In genomic region chr16:74603848-74604247, GRCh38 we compare ENCODE assay signal across 12 cellular contexts. TPM values are rescaled to one million over a fixed set of nuclear protein-coding genes. Genes with fewer than 3 reads are reported as not detected.
A peak's percentile ranks its signal among the peaks of the same experiment; 100 is the strongest.
DNase-seq lines count a peak whose midpoint lies in the region; ATAC-seq and TF ChIP-seq lines count a peak whose summit lies in the region.
"Had no signal": no experiment of that assay in that cellular context is flagged by ENCODE, and none has a peak within 500 bp of the region (broad histone marks: within the 10 kb centered on the region; RNA-seq: fewer than 3 reads in every experiment).

No MANE protein-coding gene starts in this region.

- H3K27ac ChIP-seq in fibroblast of lung (ENCODE audit: insufficient read depth, low read length) (no peak overlapping the region), gastrocnemius medialis (peak overlapping the region; percentile 87 to 98 (median 98))
- H3K27ac ChIP-seq: tibial nerve had no signal

- no peaks in the 10 kb centered on the region for H3K9me3 Mint-ChIP-seq in activated CD4-positive, alpha-beta T cell treated with anti-CD3 and anti-CD28 coated beads, Interleukin-2, amount 10 ng/mL, durations not matched to agents 24 days and 14 days
- H3K9me3 Mint-ChIP-seq in T-cell: no peaks in the 10 kb centered on the region

- no peak for ATAC-seq in T-cell (replicated peaks in 1 of 4)
- ATAC-seq in gastrocnemius medialis: peak; percentile 38 to 42
- no peak for ATAC-seq in GM19328 (IDR thresholded peaks at IDR 0.05; ENCODE audit: unreplicated experiment)
- no peak for ATAC-seq in GM18868 (IDR thresholded peaks at IDR 0.05; ENCODE audit: unreplicated experiment)

- in situ Hi-C loops in gastrocnemius medialis (cut with MboI; ENCODE audit: low sequenced_read_pairs in 4 of 4): loop anchor here in 1 of 4 donors (25.0 kb wide), 1 partner anchor 117 kb away; no protein-coding TSS in a partner anchor

- TF ChIP-seq CTCF in fibroblast of lung (conservative IDR thresholded peaks at IDR 0.05 in 1 of 2, IDR thresholded peaks at IDR 0.05 in 1 of 2; ENCODE audit: low read depth in 1 of 2, low read length in 2 of 2) (no peak), gastrocnemius medialis (IDR thresholded peaks at IDR 0.05 in 4 of 5, conservative IDR thresholded peaks at IDR 0.05 in 1 of 5) (no peak)

- POLR2A ChIA-PET in T-cell (lab: Charles Lee): interaction anchor here in 1 of 2 donors (0.7 kb wide), 1 partner anchor 25 kb away, joined by 5 read pairs; no protein-coding TSS in a partner anchor

- H3K9me3 ChIP-seq in fibroblast of lung (ENCODE audit: control insufficient read depth, insufficient read depth, low read depth, low read length) (no peaks in the 10 kb centered on the region), gastrocnemius medialis (no peaks in the 10 kb centered on the region)
- H3K9me3 ChIP-seq: tibial nerve had no signal

- H3K27me3 ChIP-seq in fibroblast of lung (ENCODE audit: control insufficient read depth, insufficient read depth, low read length) (no peaks in the 10 kb centered on the region), gastrocnemius medialis (no peaks in the 10 kb centered on the region)
- H3K27me3 ChIP-seq: tibial nerve had no signal

- intact Hi-C loops in activated CD4-positive, alpha-beta T cell treated with anti-CD3 and anti-CD28 coated beads, Interleukin-2, amount 10 ng/mL, durations not matched to agents 24 days and 14 days (cut with micrococcal nuclease): loop anchor here (10.0 kb wide), 1 partner anchor 239 kb away; no protein-coding TSS in a partner anchor
- intact Hi-C loops in gastrocnemius medialis (cut with DNase I; ENCODE audit: low total_unique reads): no loop called here

- H3K4me3 ChIP-seq in fibroblast of lung (replicated peaks in 1 of 4; ENCODE audit: control extremely low read depth in 1 of 4, insufficient read depth in 1 of 4, low read depth in 3 of 4, low read length in 4 of 4) (peak overlapping the region in 2 of 4 experiments; percentile 23 to 96), gastrocnemius medialis (peak overlapping the region in 1 of 4 donors; percentile 20)
- H3K4me3 ChIP-seq: tibial nerve had no signal

- peak overlapping the region; percentile 92 for H3K4me2 ChIP-seq in fibroblast of lung (ENCODE audit: extremely low read depth, insufficient read depth, low read length)

- H3K36me3 Mint-ChIP-seq in activated CD4-positive, alpha-beta T cell treated with anti-CD3 and anti-CD28 coated beads, Interleukin-2, amount 10 ng/mL, durations not matched to agents 24 days and 14 days (ENCODE audit: low read depth): peaks cover 21% of the 10 kb centered on the region
- peaks cover 9% of the 10 kb centered on the region for H3K36me3 Mint-ChIP-seq in T-cell

- DNase-seq in activated CD4-positive, alpha-beta T cell treated with anti-CD3 and anti-CD28 coated beads, Interleukin-2, amount 10 ng/mL, durations not matched to agents 24 days and 14 days: no peak
- DNase-seq in activated CD4-positive, alpha-beta T cell treated with anti-CD3 and anti-CD28 coated beads for 48 hours: no peak
- DNase-seq in T-cell: no peak
- DNase-seq in fibroblast of lung (ENCODE audit: low read depth in 2 of 2): peak; percentile 40 to 56
- no peak for DNase-seq in gastrocnemius medialis
- no peak for DNase-seq in NCI-H524 (lab: John Stamatoyannopoulos, UW)
- DNase-seq: cerebellar nuclear complex, NCI-H2029 treated with DMSO at 0.1 percent for 48 hours, SHP77 treated with DMSO at 0.1 percent for 48 hours had no signal

- H3K27ac Mint-ChIP-seq in activated CD4-positive, alpha-beta T cell treated with anti-CD3 and anti-CD28 coated beads, Interleukin-2, amount 10 ng/mL, durations not matched to agents 24 days and 14 days: no peak overlapping the region
- peak overlapping the region; percentile 91 to 96 for H3K27ac Mint-ChIP-seq in T-cell

- no peak overlapping the region for H3K9ac ChIP-seq in fibroblast of lung (ENCODE audit: insufficient read depth, low read length)

- no peaks in the 10 kb centered on the region for H3K27me3 Mint-ChIP-seq in activated CD4-positive, alpha-beta T cell treated with anti-CD3 and anti-CD28 coated beads, Interleukin-2, amount 10 ng/mL, durations not matched to agents 24 days and 14 days
- no peaks in the 10 kb centered on the region for H3K27me3 Mint-ChIP-seq in T-cell

- H3K4me3 Mint-ChIP-seq in activated CD4-positive, alpha-beta T cell treated with anti-CD3 and anti-CD28 coated beads, Interleukin-2, amount 10 ng/mL, durations not matched to agents 24 days and 14 days: peak overlapping the region; percentile 87
- peak overlapping the region; percentile 93 to 98 (median 94) for H3K4me3 Mint-ChIP-seq in T-cell

- H3K79me2 ChIP-seq in fibroblast of lung (ENCODE audit: control insufficient read depth, insufficient read depth, low read length): peaks cover 67% of the 10 kb centered on the region

- no peaks in the 10 kb centered on the region for H4K20me1 ChIP-seq in fibroblast of lung (ENCODE audit: control insufficient read depth, extremely low read depth, insufficient read depth, low read length)

- no peaks in the 10 kb centered on the region for H3K36me3 ChIP-seq in fibroblast of lung (ENCODE audit: control insufficient read depth, insufficient read depth, low read length)
- no peaks in the 10 kb centered on the region for H3K36me3 ChIP-seq in gastrocnemius medialis

- no peak overlapping the region for H2AFZ ChIP-seq in fibroblast of lung (ENCODE audit: low read length)

- CTCF ChIA-PET in T-cell (lab: Charles Lee): interaction anchor here (0.6 to 0.7 kb wide), 3 partner anchors 19 to 914 kb away, joined by 3 to 4 read pairs (median 3); no protein-coding TSS in a partner anchor

- no peak for TF ChIP-seq POLR2A in gastrocnemius medialis (IDR thresholded peaks at IDR 0.05)

- H3K4me1 ChIP-seq in fibroblast of lung (ENCODE audit: control insufficient read depth, extremely low read depth, insufficient read depth, low read length): peaks cover 6% of the 10 kb centered on the region
- peaks cover 46 to 47% of the 10 kb centered on the region in 2 donors for H3K4me1 ChIP-seq in gastrocnemius medialis

- H3K4me1 Mint-ChIP-seq in activated CD4-positive, alpha-beta T cell treated with anti-CD3 and anti-CD28 coated beads, Interleukin-2, amount 10 ng/mL, durations not matched to agents 24 days and 14 days: peaks cover 73% of the 10 kb centered on the region
- H3K4me1 Mint-ChIP-seq in T-cell: peaks cover 84 to 89% (median 84%) of the 10 kb centered on the region in 3 donors

RNA-seq across cellular contexts. Expression of gene GLG1, which starts 3.1 kb away (rescaled TPM):
- total RNA-seq in activated CD4-positive, alpha-beta T cell treated with anti-CD3 and anti-CD28 coated beads, Interleukin-2, amount 10 ng/mL, durations not matched to agents 24 days and 14 days: 64.1 and 64.7 TPM in 2 replicates
- total RNA-seq in T-cell (100 to 1,000 TPM; 159 to 216 (median 167) TPM), fibroblast of lung (97.6 and 138 TPM in 2 replicates), gastrocnemius medialis (100 to 1,000 TPM in 2 of 4 donors, 10 to 100 TPM in 2; 72.0 to 170 (median 105) TPM)
- polyA plus RNA-seq in fibroblast of lung: 150 and 176 TPM in 2 replicates
- polyA plus RNA-seq in fibroblast of lung (2012): 117 and 134 TPM in 2 replicates
- 197 and 260 TPM in 2 replicates for polyA minus RNA-seq in fibroblast of lung (ENCODE audit: low replicate concordance)

Comparison
In these comparisons a context has a peak if more than half of its experiments do, and no peak if none do; other contexts are left out.
1. DNase-seq: peak in fibroblast of lung (2 of 2); none in activated CD4-positive, alpha-beta T cell treated with anti-CD3 and anti-CD28 coated beads, Interleukin-2, amount 10 ng/mL, durations not matched to agents 24 days and 14 days (single experiment), activated CD4-positive, alpha-beta T cell treated with anti-CD3 and anti-CD28 coated beads for 48 hours (single experiment), T-cell (0 of 34), gastrocnemius medialis (0 of 2) and NCI-H524 (0 of 2).
2. ATAC-seq: peak in gastrocnemius medialis (2 of 2); none in T-cell (0 of 4), GM19328 (single experiment) and GM18868 (single experiment).